ENCODE assay signal across 7 cellular contexts in genomic region chr2:241149925-241150659, GRCh38. TPM values are rescaled to one million over a fixed set of nuclear protein-coding genes. Genes with fewer than 3 reads are reported as not detected.
A peak's percentile ranks its signal among the peaks of the same experiment; 100 is the strongest.
DNase-seq lines count a peak whose midpoint lies in the region; ATAC-seq and TF ChIP-seq lines count a peak whose summit lies in the region.

A gene with protein sequence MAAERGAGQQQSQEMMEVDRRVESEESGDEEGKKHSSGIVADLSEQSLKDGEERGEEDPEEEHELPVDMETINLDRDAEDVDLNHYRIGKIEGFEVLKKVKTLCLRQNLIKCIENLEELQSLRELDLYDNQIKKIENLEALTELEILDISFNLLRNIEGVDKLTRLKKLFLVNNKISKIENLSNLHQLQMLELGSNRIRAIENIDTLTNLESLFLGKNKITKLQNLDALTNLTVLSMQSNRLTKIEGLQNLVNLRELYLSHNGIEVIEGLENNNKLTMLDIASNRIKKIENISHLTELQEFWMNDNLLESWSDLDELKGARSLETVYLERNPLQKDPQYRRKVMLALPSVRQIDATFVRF (plus strand): TSS chr2:241150467. CDS start chr2:241150496, 29 bp downstream.

- no peaks in the 10 kb centered on the region for H4K20me1 ChIP-seq in hepatocyte (ENCODE audit: insufficient read depth, poor library complexity, severe bottlenecking)

- peak within 1 kb of the TSS; percentile 82 for H2AFZ ChIP-seq in hepatocyte

- H3K27ac ChIP-seq in hepatocyte, result peak within 1 kb of the TSS; percentile 73

- no peak for TF ChIP-seq CTCF in hepatocyte (IDR thresholded peaks at IDR 0.05; ENCODE audit: poor library complexity)
- TF ChIP-seq CTCF in retinal pigment epithelial cell (conservative IDR thresholded peaks at IDR 0.05; ENCODE audit: low read depth, low read length), result no peak

- H3K4me1 ChIP-seq in hepatocyte (ENCODE audit: insufficient read depth), result no peaks in the 10 kb centered on the region

- peak within 1 kb of the TSS; percentile 84 for H3K4me3 ChIP-seq in hepatocyte
- H3K4me3 ChIP-seq in retinal pigment epithelial cell (ENCODE audit: low read length), result peak within 1 kb of the TSS; percentile 64

- ATAC-seq in GM18508 (IDR thresholded peaks at IDR 0.05; ENCODE audit: insufficient read depth, unreplicated experiment) (peak; percentile 38), HG03025 (IDR thresholded peaks at IDR 0.05; ENCODE audit: low FRiP score, unreplicated experiment) (peak; percentile 61)

- no peaks in the 10 kb centered on the region for H3K9me3 ChIP-seq in hepatocyte (ENCODE audit: low read depth)

- DNase-seq in NCI-H2081 (lab: John Stamatoyannopoulos, UW) (peak; percentile 91 to 96), T1000 (lab: John Stamatoyannopoulos, UW) (peak; percentile 88), astrocyte of the hippocampus (ENCODE audit: low read depth, low spot score) (peak; percentile 98), hepatocyte (ENCODE audit: low spot score) (peak; percentile 98), retinal pigment epithelial cell (ENCODE audit: low read depth) (peak; percentile 73)

- H3K9me2 ChIP-seq in hepatocyte (replicated peaks; ENCODE audit: insufficient read depth), result no peaks in the 10 kb centered on the region

- H3K36me3 ChIP-seq in hepatocyte (replicated peaks; ENCODE audit: insufficient read depth, low read depth), result no peaks in the 10 kb centered on the region

- peak within 1 kb of the TSS; percentile 95 for H3K4me2 ChIP-seq in hepatocyte

- no peaks in the 10 kb centered on the region for H3K27me3 ChIP-seq in hepatocyte

- 2% methylated on average over 70 of the region's 73 CpGs for WGBS in hepatocyte (ENCODE audit: low lambda C conversion rate, missing lambda C conversion rate)

- peaks cover 9% of the 10 kb centered on the region for H3K79me2 ChIP-seq in hepatocyte

RNA-seq across cellular contexts. Expression of the gene that starts here (rescaled TPM):
- total RNA-seq in hepatocyte, result 46.7 and 55.5 TPM in 2 replicates
- polyA plus RNA-seq in hepatocyte, result 84.9 and 86.9 TPM in 2 replicates

Comparison
In these comparisons a context has a peak if more than half of its experiments do, and no peak if none do; other contexts are left out.
1. Peak in every context shown above with its lines: DNase-seq, ATAC-seq, H3K4me3 ChIP-seq and H3K27ac ChIP-seq.